10 cellular contexts compared by ENCODE assay signal in the genomic region with DNA sequence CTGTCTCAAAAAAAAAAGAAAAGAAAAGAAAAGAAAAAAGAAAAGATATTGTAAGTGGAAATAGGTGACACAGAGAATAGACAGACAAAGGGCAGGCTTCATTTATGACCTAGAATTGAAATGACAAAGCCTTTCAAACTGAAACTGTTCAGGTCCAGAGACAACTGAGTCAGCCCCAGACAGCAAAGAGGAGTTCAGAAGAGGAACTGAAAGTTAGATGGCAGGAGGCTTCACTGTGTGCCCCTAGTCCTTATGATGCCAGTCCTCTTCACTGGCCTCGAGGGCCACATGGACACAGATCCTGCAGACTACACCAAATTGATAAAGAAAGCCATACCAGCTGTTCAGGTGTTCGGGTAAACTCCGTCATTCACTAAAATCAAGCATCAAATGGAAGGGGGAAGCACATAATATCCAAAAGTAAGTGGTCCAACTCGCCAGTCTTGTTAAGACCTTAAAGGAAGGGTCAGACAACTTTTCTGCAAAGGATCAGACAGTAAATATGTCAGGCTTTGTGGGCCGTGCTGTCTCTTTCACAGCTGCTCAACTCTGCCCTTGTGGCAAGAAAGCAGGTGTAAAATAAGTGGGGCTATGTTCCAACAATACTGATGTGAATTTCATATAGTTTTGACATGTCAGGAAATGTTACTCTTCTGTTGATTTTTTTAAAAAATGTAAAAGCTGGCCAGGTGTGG.
DNase-seq lines count a peak whose midpoint lies in the region; ATAC-seq lines count a peak whose summit lies in the region.
"Had no signal": no experiment of that assay in that cellular context is flagged by ENCODE, and none has a peak within 500 bp of the region (broad histone marks: within the 10 kb centered on the region; RNA-seq: fewer than 3 reads in every experiment).

No MANE protein-coding gene starts in this region.

- no peaks in the 10 kb centered on the region for H3K9me3 ChIP-seq in T-helper 17 cell (ENCODE audit: control insufficient read depth, low read length, poor library complexity, severe bottlenecking)

- peaks cover 3% of the 10 kb centered on the region for H3K36me3 Mint-ChIP-seq in T-helper 17 cell (ENCODE audit: low read depth)

- ATAC-seq in GM18858 (IDR thresholded peaks at IDR 0.05; ENCODE audit: unreplicated experiment), result peak; percentile 97
- peak; percentile 94 for ATAC-seq in GM21381 (IDR thresholded peaks at IDR 0.05; ENCODE audit: unreplicated experiment)
- peak; percentile 92 for ATAC-seq in HG03095 (IDR thresholded peaks at IDR 0.05; ENCODE audit: unreplicated experiment)
- no peak for ATAC-seq in T-helper 17 cell
- ATAC-seq: left colon had no signal

- H3K27ac Mint-ChIP-seq in T-helper 17 cell, result peak overlapping the region; percentile 41

- peaks cover 30% of the 10 kb centered on the region for H3K27me3 Mint-ChIP-seq in T-helper 17 cell

- H3K4me3 Mint-ChIP-seq in T-helper 17 cell, result no peak overlapping the region

- H3K4me1 Mint-ChIP-seq in T-helper 17 cell, result peaks cover 18% of the 10 kb centered on the region

- DNase-seq in T-helper 17 cell, result no peak
- DNase-seq in hypothalamus (lab: John Stamatoyannopoulos, UW), result no peak
- no peak for DNase-seq in NCI-H1930 (lab: John Stamatoyannopoulos, UW)
- no peak for DNase-seq in activated gamma-delta T cell treated with Interleukin-2 at 50 U/mL for 16 hours
- no peak for DNase-seq in HuH-7 (ENCODE audit: low spot score)
- DNase-seq: left colon, NCI-H524 had no signal
